8 cellular contexts compared by ENCODE assay signal in genomic region chr11:63839508-63840355, GRCh38. TPM values are rescaled to one million over a fixed set of nuclear protein-coding genes. Genes with fewer than 3 reads are reported as not detected.
A peak's percentile ranks its signal among the peaks of the same experiment; 100 is the strongest.
DNase-seq lines count a peak whose midpoint lies in the region; ATAC-seq and TF ChIP-seq lines count a peak whose summit lies in the region.

No MANE protein-coding gene starts in this region.

- peak overlapping the region; percentile 91 for H3K27ac Mint-ChIP-seq in osteocyte (ENCODE audit: unreplicated experiment)

- H3K27me3 Mint-ChIP-seq in osteocyte (ENCODE audit: unreplicated experiment): no peaks in the 10 kb centered on the region

- DNase-seq in activated T-cell treated with anti-CD3 and anti-CD28 coated beads for 48 hours (ENCODE audit: low read depth) (peak; percentile 22), activated T-cell treated with anti-CD3 and anti-CD28 coated beads for 4 hours (no peak), LNCaP clone FGC (ENCODE audit: low read depth) (no peak), fibroblast of pulmonary artery (ENCODE audit: low read depth) (no peak), osteocyte (ENCODE audit: extremely low spot score, unreplicated experiment) (no peak)
- peak; percentile 67 for DNase-seq in activated CD8-positive, alpha-beta memory T cell treated with anti-CD3 and anti-CD28 coated beads for 24 hours

- H3K9me3 Mint-ChIP-seq in osteocyte (ENCODE audit: unreplicated experiment): no peaks in the 10 kb centered on the region

- ATAC-seq in HG03175 (IDR thresholded peaks at IDR 0.05; ENCODE audit: unreplicated experiment) (no peak), HG02884 (IDR thresholded peaks at IDR 0.05; ENCODE audit: unreplicated experiment) (no peak)

- peak overlapping the region; percentile 91 for H3K4me3 ChIP-seq in LNCaP clone FGC (ENCODE audit: low read depth, low read length)
- H3K4me3 ChIP-seq in fibroblast of pulmonary artery (replicated peaks; ENCODE audit: low read depth, low read length): peak overlapping the region; percentile 78

- peak overlapping the region; percentile 94 for H3K4me3 Mint-ChIP-seq in osteocyte (ENCODE audit: unreplicated experiment)

- peaks cover 33% of the 10 kb centered on the region for H3K4me1 Mint-ChIP-seq in osteocyte (ENCODE audit: unreplicated experiment)

- TF ChIP-seq CTCF in LNCaP clone FGC (IDR thresholded peaks at IDR 0.05; ENCODE audit: control insufficient read depth, extremely low read depth, insufficient read depth) (no peak), fibroblast of pulmonary artery (IDR thresholded peaks at IDR 0.05; ENCODE audit: low read length, missing control alignments) (no peak), osteocyte (IDR thresholded peaks at IDR 0.05) (no peak)

- peaks cover 6% of the 10 kb centered on the region for H3K36me3 Mint-ChIP-seq in osteocyte (ENCODE audit: unreplicated experiment)

RNA-seq across cellular contexts. Expression of gene MARK2, which starts 0.8 kb away (rescaled TPM):
- 31.8 and 33.4 TPM in 2 replicates for total RNA-seq in osteocyte

RNA-seq across cellular contexts. Expression of gene SPINDOC, which starts 26.5 kb away (rescaled TPM):
- total RNA-seq in osteocyte: 32.1 and 33.5 TPM in 2 replicates

Comparison
In these comparisons a context has a peak if more than half of its experiments do, and no peak if none do; other contexts are left out.
1. DNase-seq: peak in activated T-cell treated with anti-CD3 and anti-CD28 coated beads for 48 hours (single experiment) and activated CD8-positive, alpha-beta memory T cell treated with anti-CD3 and anti-CD28 coated beads for 24 hours (single experiment); none in activated T-cell treated with anti-CD3 and anti-CD28 coated beads for 4 hours (single experiment), LNCaP clone FGC (single experiment), fibroblast of pulmonary artery (single experiment) and osteocyte (single experiment).